In genomic region chr6:75770844-75771243, GRCh38 we compare ENCODE assay signal across 28 cellular contexts.
"Had no signal": no experiment of that assay in that cellular context is flagged by ENCODE, and none has a peak within 500 bp of the region (broad histone marks: within the 10 kb centered on the region; RNA-seq: fewer than 3 reads in every experiment).

No MANE protein-coding gene starts in this region.

- H3K9me3 Mint-ChIP-seq: immature natural killer cell; naive thymus-derived CD8-positive, alpha-beta T cell; nephron; neural progenitor cell; stimulated activated memory B cell treated with anti-CD40 and anti-IgM and Interleukin-4, amounts not matched to agents 10 μg/mL and 1 μg/mL and 100 μg/mL, for 72 hours; stimulated activated naive CD8-positive, alpha-beta T cell treated with anti-CD3 and anti-CD28 coated beads, Interleukin-15, amount 100 ng/mL, for 72 hours; type B pancreatic cell had no signal

- H3K4me1 Mint-ChIP-seq: immature natural killer cell; naive thymus-derived CD8-positive, alpha-beta T cell; neural progenitor cell; stimulated activated memory B cell treated with anti-CD40 and anti-IgM and Interleukin-4, amounts not matched to agents 10 μg/mL and 1 μg/mL and 100 μg/mL, for 72 hours; stimulated activated naive CD8-positive, alpha-beta T cell treated with anti-CD3 and anti-CD28 coated beads, Interleukin-15, amount 100 ng/mL, for 72 hours had no signal

- H3K9ac ChIP-seq: neural progenitor cell had no signal

- H3K4me1 ChIP-seq: left lung, right lobe of liver, tibial nerve, uterus had no signal

- ATAC-seq: left colon; left lung; naive thymus-derived CD8-positive, alpha-beta T cell; right lobe of liver; stimulated activated memory B cell treated with anti-CD40 and anti-IgM and Interleukin-4, amounts not matched to agents 10 μg/mL and 1 μg/mL and 100 μg/mL, for 72 hours; stimulated activated naive CD8-positive, alpha-beta T cell treated with anti-CD3 and anti-CD28 coated beads, Interleukin-15, amount 100 ng/mL, for 72 hours had no signal

- H3K27ac Mint-ChIP-seq: immature natural killer cell; naive thymus-derived CD8-positive, alpha-beta T cell; nephron; neural progenitor cell; progenitor cell of endocrine pancreas; stimulated activated memory B cell treated with anti-CD40 and anti-IgM and Interleukin-4, amounts not matched to agents 10 μg/mL and 1 μg/mL and 100 μg/mL, for 72 hours; stimulated activated naive CD8-positive, alpha-beta T cell treated with anti-CD3 and anti-CD28 coated beads, Interleukin-15, amount 100 ng/mL, for 72 hours; type B pancreatic cell had no signal

- H3K27me3 ChIP-seq: left lung, neural progenitor cell, ovary, right atrium auricular region, right lobe of liver, tibial nerve, uterus had no signal

- H2AFZ ChIP-seq: neural progenitor cell had no signal

- DNase-seq: hypothalamus; immature natural killer cell; kidney; left colon; left lung; mesendoderm; naive thymus-derived CD8-positive, alpha-beta T cell; occipital lobe; ovary; right lobe of liver; stimulated activated CD4-positive, alpha-beta T cell treated with anti-CD3 and anti-CD28 coated beads, Interleukin-1b, Interleukin-23, amount 100 ng/mL, for 48 hours; stimulated activated CD4-positive, alpha-beta T cell treated with anti-CD3 and anti-CD28 coated beads, Interleukin-2, amount 100 ng/mL, for 48 hours; stimulated activated CD4-positive, alpha-beta T cell treated with anti-CD3 and anti-CD28 coated beads, Interleukin-4, amount 100 ng/mL, for 4 hours; stimulated activated CD8-positive, alpha-beta memory T cell treated with anti-CD3 and anti-CD28 coated beads, Interleukin-4, amount 100 ng/mL, for 48 hours; stimulated activated naive CD4-positive, alpha-beta T cell treated with Interleukin-2 at 50 U/mL for 16 hours; stimulated activated naive CD8-positive, alpha-beta T cell treated with anti-CD3 and anti-CD28 coated beads, Interleukin-15, amount 100 ng/mL, for 72 hours; substantia nigra; uterus had no signal

- H3K4me2 ChIP-seq: neural progenitor cell, smooth muscle cell had no signal

- H3K9me3 ChIP-seq: left lung, neutrophil, ovary, right atrium auricular region, right lobe of liver, tibial nerve, uterus had no signal

- H3K27me3 Mint-ChIP-seq: progenitor cell of endocrine pancreas; stimulated activated memory B cell treated with anti-CD40 and anti-IgM and Interleukin-4, amounts not matched to agents 10 μg/mL and 1 μg/mL and 100 μg/mL, for 72 hours; type B pancreatic cell had no signal

- H3K27ac ChIP-seq: left lung, neural progenitor cell, neutrophil, ovary, right atrium auricular region, right lobe of liver, tibial nerve, uterus had no signal

- H3K36me3 Mint-ChIP-seq: naive thymus-derived CD8-positive, alpha-beta T cell; neural progenitor cell; stimulated activated memory B cell treated with anti-CD40 and anti-IgM and Interleukin-4, amounts not matched to agents 10 μg/mL and 1 μg/mL and 100 μg/mL, for 72 hours had no signal

- H3K4me3 ChIP-seq: left lung, lung, neural progenitor cell, ovary, right atrium auricular region, right lobe of liver, smooth muscle cell, tibial nerve, uterus had no signal

- H3K4me3 Mint-ChIP-seq: immature natural killer cell; naive thymus-derived CD8-positive, alpha-beta T cell; nephron; neural progenitor cell; stimulated activated memory B cell treated with anti-CD40 and anti-IgM and Interleukin-4, amounts not matched to agents 10 μg/mL and 1 μg/mL and 100 μg/mL, for 72 hours; stimulated activated naive CD8-positive, alpha-beta T cell treated with anti-CD3 and anti-CD28 coated beads, Interleukin-15, amount 100 ng/mL, for 72 hours; type B pancreatic cell had no signal
